8 cellular contexts compared by ENCODE assay signal in genomic region chr2:219459460-219460311, GRCh38. TPM values are rescaled to one million over a fixed set of nuclear protein-coding genes. Genes with fewer than 3 reads are reported as not detected.
DNase-seq lines count a peak whose midpoint lies in the region; ATAC-seq, FAIRE-seq and TF ChIP-seq lines count a peak whose summit lies in the region.

No MANE protein-coding gene starts in this region.

- H2AFZ ChIP-seq in GM12878 (ENCODE audit: control insufficient read depth, low read depth, low read length), result peak overlapping the region; percentile 34

- peak; percentile 82 for TF ChIP-seq CTCF in RWPE2 (IDR thresholded peaks at IDR 0.05; ENCODE audit: poor library complexity, severe bottlenecking)
- TF ChIP-seq CTCF in GM12878 (IDR thresholded peaks at IDR 0.05 in 2 of 3, conservative IDR thresholded peaks at IDR 0.05 in 1 of 3; ENCODE audit: control insufficient read depth in 2 of 3, extremely low read depth in 1 of 3, insufficient read depth in 1 of 3, low read depth in 3 of 3, low read length in 3 of 3), result peak; percentile 82 to 99 (median 86)

- no peaks in the 10 kb centered on the region for H3K9me3 ChIP-seq in RWPE2 (ENCODE audit: severe bottlenecking)
- no peaks in the 10 kb centered on the region for H3K9me3 ChIP-seq in GM12878 (replicated peaks; ENCODE audit: control insufficient read depth, insufficient read depth, low read length)

- peak; percentile 66 for FAIRE-seq in GM12878 (lab: Jason Lieb, UNC)

- H3K36me3 ChIP-seq in RWPE2 (ENCODE audit: low read depth) (peaks cover 10% of the 10 kb centered on the region; the same call in 1 of the 2 replicates), GM12878 (ENCODE audit: control insufficient read depth in 2 of 2, insufficient read depth in 2 of 2, low read length in 1 of 2) (no peaks in the 10 kb centered on the region)

- 9% methylated on average over 14 of the region's 14 CpGs for WGBS in GM12878 (ENCODE audit: insufficient coverage, insufficient replicate concordance, low lambda C conversion rate, missing lambda C conversion rate)

- H3K79me2 ChIP-seq in GM12878 (ENCODE audit: control insufficient read depth, insufficient read depth, low read length), result no peaks in the 10 kb centered on the region

- intact Hi-C loops in GM12878 (cut with micrococcal nuclease; ENCODE audit: unreplicated experiment), result loop anchor here (1.0 kb wide), 1 partner anchor 71 kb away; no protein-coding TSS in a partner anchor

- CTCF ChIA-PET in GM12878 (lab: Yijun Ruan, JAX), result interaction anchor here (0.5 to 3.1 kb wide), 13 partner anchors 11 to 225 kb away, joined by 3 to 22 read pairs (median 4); partner anchors contain the start of gene GMPPA

- POLR2A ChIA-PET in GM12878 (lab: Charles Lee), result interaction anchor here (0.6 kb wide), 1 partner anchor 15 kb away, joined by 3 read pairs; no protein-coding TSS in a partner anchor

- no peaks in the 10 kb centered on the region for H4K20me1 ChIP-seq in GM12878 (ENCODE audit: control insufficient read depth, insufficient read depth)

- ATAC-seq in GM18508 (IDR thresholded peaks at IDR 0.05; ENCODE audit: insufficient read depth, unreplicated experiment) (peak; percentile 58), HG03354 (IDR thresholded peaks at IDR 0.05; ENCODE audit: poor library complexity, severe bottlenecking, unreplicated experiment) (peak; percentile 74), RWPE2 (ENCODE audit: low read depth) (peak; percentile 61), GM12878 (peak; percentile 89)

- SMC1A ChIA-PET in GM12878 (lab: Charles Lee; ENCODE audit: uncharacterized antibody, unreplicated experiment), result interaction anchor here (1.2 to 1.5 kb wide), 2 partner anchors 57 to 70 kb away, joined by 3 to 9 read pairs; no protein-coding TSS in a partner anchor

- TF ChIP-seq RAD21 in GM12878 (IDR thresholded peaks at IDR 0.05; ENCODE audit: insufficient read depth, low read depth, low read length), result peak; percentile 52

- H3K4me1 ChIP-seq in RWPE2 (ENCODE audit: insufficient read depth, poor library complexity, severe bottlenecking) (peaks cover 4% of the 10 kb centered on the region), GM12878 (ENCODE audit: control insufficient read depth, insufficient read depth, low read length) (no peaks in the 10 kb centered on the region)

- in situ Hi-C loops in GM12878 (cut with MboI), result no loop called here

- RAD21 ChIA-PET in GM12878 (lab: Charles Lee; ENCODE audit: unreplicated experiment), result interaction anchor here (0.6 to 1.9 kb wide), 4 partner anchors 36 to 70 kb away, joined by 3 to 11 read pairs (median 6); a partner anchor contains a TSS

- no TSS peak for BruUV-seq in GM12878 (replicated peaks; lab: Mats Ljungman, UMichigan)

- H3K4me2 ChIP-seq in GM12878 (ENCODE audit: control insufficient read depth, insufficient read depth), result no peak overlapping the region

- H3K4me3 ChIP-seq in RWPE2 (ENCODE audit: severe bottlenecking), result no peak overlapping the region
- no peak overlapping the region for H3K4me3 ChIP-seq in GM12878

- no peak overlapping the region for H3K9ac ChIP-seq in GM12878 (ENCODE audit: control insufficient read depth, insufficient read depth, low read length)

- DNase-seq in AG08396 (ENCODE audit: low spot score), result peak; percentile 91
- no peak for DNase-seq in RWPE2 (ENCODE audit: low spot score)
- DNase-seq in GM12878 (ENCODE audit: low read depth, low spot score), result no peak
- DNase-seq in iPS-NIHi11 (ENCODE audit: low spot score), result peak; percentile 89
- peak; percentile 47 for DNase-seq in stimulated activated CD4-positive, alpha-beta T cell treated with anti-CD3 and anti-CD28 coated beads, Interleukin-12 subunit alpha, Interleukin-12 subunit beta, amount 100 ng/mL, for 4 hours
- DNase-seq in NCI-H1048 (lab: John Stamatoyannopoulos, UW), result no peak

- H3K27me3 ChIP-seq in RWPE2 (ENCODE audit: insufficient read depth, poor library complexity, severe bottlenecking), result no peaks in the 10 kb centered on the region
- peaks cover 0 to 2% of the 10 kb centered on the region in 2 experiments; a peak in 2 of 4 replicates for H3K27me3 ChIP-seq in GM12878 (replicated peaks in 1 of 2; ENCODE audit: control insufficient read depth in 2 of 2, insufficient read depth in 2 of 2, low read length in 1 of 2)

- no peak for TF ChIP-seq POLR2A in GM12878 (IDR thresholded peaks at IDR 0.05; ENCODE audit: low read depth, low read length)

- TF ChIP-seq EP300 in GM12878 (IDR thresholded peaks at IDR 0.05; ENCODE audit: borderline replicate concordance in 1 of 2, control insufficient read depth in 1 of 2, low read depth in 2 of 2, low read length in 2 of 2), result no peak

- H3K27ac ChIP-seq in RWPE2 (ENCODE audit: poor library complexity, severe bottlenecking) (no peak overlapping the region), GM12878 (ENCODE audit: control insufficient read depth, insufficient read depth) (no peak overlapping the region)

RNA-seq across cellular contexts. Expression of gene SPEG, which starts 25.0 kb away (rescaled TPM):
- not detected in 2 replicates for total RNA-seq in GM12878 (2013; cell fraction: nucleolus; rRNA removed)
- total RNA-seq in GM12878 (2014; rRNA removed), result not detected in 2 replicates
- not detected in 2 replicates for total RNA-seq in GM12878 (2014; rRNA removed; fragmentation: Illumina TruSeq; extraction: Trizol)
- 0.28 TPM in 1 of 2 replicates, not detected in the other for total RNA-seq in GM12878 (2021)
- polyA plus RNA-seq in GM12878 (2011; ENCODE audit: low read depth), result not detected
- polyA plus RNA-seq in GM12878 (2011; rRNA removed), result not detected in 2 replicates
- polyA plus RNA-seq in GM12878 (2011; cell fraction: cytosol; rRNA removed), result 0.01 and 0.02 TPM in 2 replicates
- polyA plus RNA-seq in GM12878 (2011; cell fraction: nucleus; rRNA removed), result 0.21 TPM in 1 of 2 replicates, not detected in the other
- polyA plus RNA-seq in GM12878 (2012), result 0.17 TPM in 1 of 2 replicates, not detected in the other
- not detected in 2 replicates for polyA plus RNA-seq in GM12878 (2014; fragmentation: Illumina TruSeq; extraction: Trizol)
- not detected for polyA plus RNA-seq in GM12878 (2014; fragmentation: Nextera tagmentation; extraction: Ambion mirVana)
- polyA plus RNA-seq in GM12878 (2014; rRNA removed), result 0.01 and 0.03 TPM in 2 replicates
- not detected for polyA plus RNA-seq in GM12878 (2016; fragmentation: Nextera tagmentation; extraction: Ambion mirVana)
- not detected in 2 replicates for polyA minus RNA-seq in GM12878 (2011; rRNA and poly(A)+ RNA removed)
- polyA minus RNA-seq in GM12878 (2011; cell fraction: cytosol; rRNA and poly(A)+ RNA removed), result not detected in 2 replicates
- polyA minus RNA-seq in GM12878 (2011; cell fraction: nucleus; rRNA and poly(A)+ RNA removed), result not detected in 2 replicates

RNA-seq across cellular contexts. Expression of gene GMPPA, which starts 39.0 kb away (rescaled TPM):
- 20.1 and 20.9 TPM in 2 replicates for total RNA-seq in GM12878 (2013; cell fraction: nucleolus; rRNA removed)
- total RNA-seq in GM12878 (2014; rRNA removed), result 44.6 and 45.9 TPM in 2 replicates
- total RNA-seq in GM12878 (2014; rRNA removed; fragmentation: Illumina TruSeq; extraction: Trizol), result 23.4 and 24.4 TPM in 2 replicates
- total RNA-seq in GM12878 (2021), result 37.6 and 45.3 TPM in 2 replicates
- polyA plus RNA-seq in GM12878 (2011; ENCODE audit: low read depth), result 51.7 TPM
- polyA plus RNA-seq in GM12878 (2011; rRNA removed), result 31.1 and 53.6 TPM in 2 replicates
- 80.7 and 80.9 TPM in 2 replicates for polyA plus RNA-seq in GM12878 (2011; cell fraction: cytosol; rRNA removed)
- polyA plus RNA-seq in GM12878 (2011; cell fraction: nucleus; rRNA removed), result 106 and 110 TPM in 2 replicates
- polyA plus RNA-seq in GM12878 (2012), result 47.7 and 54.4 TPM in 2 replicates
- 35.6 and 38.9 TPM in 2 replicates for polyA plus RNA-seq in GM12878 (2014; fragmentation: Illumina TruSeq; extraction: Trizol)
- 10 to 100 TPM in 1 of 2 experiments, 1 to 10 TPM in 1; 1.9 to 10.2 TPM for polyA plus RNA-seq in GM12878 (2014; fragmentation: Nextera tagmentation; extraction: Ambion mirVana)
- 49.9 and 54.5 TPM in 2 replicates for polyA plus RNA-seq in GM12878 (2014; rRNA removed)
- polyA plus RNA-seq in GM12878 (2016; fragmentation: Nextera tagmentation; extraction: Ambion mirVana), result 10 to 100 TPM; 66.8 to 83.2 TPM
- polyA minus RNA-seq in GM12878 (2011; rRNA and poly(A)+ RNA removed), result 53.2 and 62.3 TPM in 2 replicates
- 16.4 and 26.6 TPM in 2 replicates for polyA minus RNA-seq in GM12878 (2011; cell fraction: cytosol; rRNA and poly(A)+ RNA removed)
- polyA minus RNA-seq in GM12878 (2011; cell fraction: nucleus; rRNA and poly(A)+ RNA removed), result 18.9 and 24.5 TPM in 2 replicates

RNA-seq across cellular contexts. Expression of gene DES, which starts 41.5 kb away (rescaled TPM):
- not detected in 2 replicates for total RNA-seq in GM12878 (2013; cell fraction: nucleolus; rRNA removed)
- total RNA-seq in GM12878 (2014; rRNA removed) (not detected in 2 replicates), GM12878 (2014; rRNA removed; fragmentation: Illumina TruSeq; extraction: Trizol) (not detected in 2 replicates), GM12878 (2021) (0.66 and 0.80 TPM in 2 replicates)
- not detected for polyA plus RNA-seq in GM12878 (2011; ENCODE audit: low read depth)
- polyA plus RNA-seq in GM12878 (2011; rRNA removed) (not detected in 2 replicates), GM12878 (2014; fragmentation: Illumina TruSeq; extraction: Trizol) (not detected in 2 replicates), GM12878 (2014; fragmentation: Nextera tagmentation; extraction: Ambion mirVana) (not detected), GM12878 (2014; rRNA removed) (not detected in 2 replicates), GM12878 (2016; fragmentation: Nextera tagmentation; extraction: Ambion mirVana) (not detected)
- polyA plus RNA-seq in GM12878 (2011; cell fraction: cytosol; rRNA removed), result not detected in 2 replicates
- polyA plus RNA-seq in GM12878 (2011; cell fraction: nucleus; rRNA removed), result not detected in 2 replicates
- polyA plus RNA-seq in GM12878 (2012), result not detected in 2 replicates
- polyA minus RNA-seq in GM12878 (2011; rRNA and poly(A)+ RNA removed), result not detected in 2 replicates
- polyA minus RNA-seq in GM12878 (2011; cell fraction: cytosol; rRNA and poly(A)+ RNA removed), result not detected in 2 replicates
- not detected in 2 replicates for polyA minus RNA-seq in GM12878 (2011; cell fraction: nucleus; rRNA and poly(A)+ RNA removed)

RNA-seq across cellular contexts. Expression of gene ASIC4, which starts 54.6 kb away (rescaled TPM):
- total RNA-seq in GM12878 (2013; cell fraction: nucleolus; rRNA removed), result 0.22 and 0.25 TPM in 2 replicates
- total RNA-seq in GM12878 (2014; rRNA removed) (not detected in 2 replicates), GM12878 (2014; rRNA removed; fragmentation: Illumina TruSeq; extraction: Trizol) (not detected in 2 replicates), GM12878 (2021) (not detected in 2 replicates)
- polyA plus RNA-seq in GM12878 (2011; ENCODE audit: low read depth), result not detected
- polyA plus RNA-seq in GM12878 (2011; rRNA removed) (not detected in 2 replicates), GM12878 (2014; fragmentation: Illumina TruSeq; extraction: Trizol) (0.01 TPM in 1 of 2 replicates, not detected in the other), GM12878 (2014; fragmentation: Nextera tagmentation; extraction: Ambion mirVana) (not detected), GM12878 (2014; rRNA removed) (not detected in 2 replicates), GM12878 (2016; fragmentation: Nextera tagmentation; extraction: Ambion mirVana) (not detected)
- not detected in 2 replicates for polyA plus RNA-seq in GM12878 (2011; cell fraction: cytosol; rRNA removed)
- polyA plus RNA-seq in GM12878 (2011; cell fraction: nucleus; rRNA removed), result 0.09 and 0.10 TPM in 2 replicates
- polyA plus RNA-seq in GM12878 (2012), result 0.06 and 0.08 TPM in 2 replicates
- not detected in 2 replicates for polyA minus RNA-seq in GM12878 (2011; rRNA and poly(A)+ RNA removed)
- not detected in 2 replicates for polyA minus RNA-seq in GM12878 (2011; cell fraction: cytosol; rRNA and poly(A)+ RNA removed)
- polyA minus RNA-seq in GM12878 (2011; cell fraction: nucleus; rRNA and poly(A)+ RNA removed), result 0.10 TPM in 1 of 2 replicates, not detected in the other

Comparison
In these comparisons a context has a peak if more than half of its experiments do, and no peak if none do; other contexts are left out.
1. DNase-seq: peak in AG08396 (single experiment), iPS-NIHi11 (single experiment) and stimulated activated CD4-positive, alpha-beta T cell treated with anti-CD3 and anti-CD28 coated beads, Interleukin-12 subunit alpha, Interleukin-12 subunit beta, amount 100 ng/mL, for 4 hours (single experiment); none in RWPE2 (single experiment), GM12878 (single experiment) and NCI-H1048 (single experiment).
2. Peak in every context shown above with its lines, with median percentiles within 50 percentile points of each other: ATAC-seq.